In genomic region chr17:9023389-9024210, GRCh38 we compare ENCODE assay signal across 11 cellular contexts. TPM values are rescaled to one million over a fixed set of nuclear protein-coding genes. Genes with fewer than 3 reads are reported as not detected.
DNase-seq lines count a peak whose midpoint lies in the region; ATAC-seq and TF ChIP-seq lines count a peak whose summit lies in the region.
"Had no signal": no experiment of that assay in that cellular context is flagged by ENCODE, and none has a peak within 500 bp of the region (broad histone marks: within the 10 kb centered on the region; RNA-seq: fewer than 3 reads in every experiment).

No MANE protein-coding gene starts in this region.

- POLR2A ChIA-PET in activated CD4-positive, alpha-beta memory T cell treated with anti-CD3 and anti-CD28 coated beads, Interleukin-2, amount 10 ng/mL, durations not matched to agents 7 days and 5 days (lab: Charles Lee), result interaction anchor here (0.8 kb wide), 1 partner anchor 259 kb away, joined by 3 read pairs; no protein-coding TSS in a partner anchor
- POLR2A ChIA-PET in activated CD4-positive, alpha-beta memory T cell treated with anti-CD3 and anti-CD28 coated beads for 36 hours (lab: Charles Lee), result no interaction called here

- intact Hi-C loops in activated CD4-positive, alpha-beta memory T cell treated with anti-CD3 and anti-CD28 coated beads for 36 hours (cut with micrococcal nuclease), result no loop called here
- intact Hi-C loops in mammary epithelial cell (cut with micrococcal nuclease) (no loop called here), stomach (cut with DNase I; ENCODE audit: low total_unique reads) (no loop called here)

- H2AK5ac ChIP-seq in mesenchymal stem cell (ENCODE audit: low read length, severe bottlenecking), result no peak overlapping the region

- H3K4ac ChIP-seq in mesenchymal stem cell (ENCODE audit: low read depth in 1 of 2, low read length in 2 of 2), result no peak overlapping the region

- no peak overlapping the region for H2BK5ac ChIP-seq in mesenchymal stem cell (ENCODE audit: low read depth, low read length, poor library complexity, severe bottlenecking)

- H3K4me1 Mint-ChIP-seq in activated CD4-positive, alpha-beta memory T cell treated with anti-CD3 and anti-CD28 coated beads, Interleukin-2, amount 10 ng/mL, durations not matched to agents 7 days and 5 days, result peaks cover 4% of the 10 kb centered on the region
- H3K4me1 Mint-ChIP-seq in activated CD4-positive, alpha-beta memory T cell treated with anti-CD3 and anti-CD28 coated beads for 36 hours (ENCODE audit: low read depth), result peaks cover 10% of the 10 kb centered on the region

- H4K91ac ChIP-seq in mesenchymal stem cell (ENCODE audit: low read length), result no peak overlapping the region

- H3K14ac ChIP-seq in mesenchymal stem cell (ENCODE audit: low read length in 2 of 2), result no peak overlapping the region

- in situ Hi-C loops in mammary epithelial cell (cut with MboI; ENCODE audit: low sequenced_read_pairs in 2 of 2), result no loop called here

- no peak overlapping the region for H3K4me3 ChIP-seq in mammary epithelial cell (replicated peaks in 1 of 3; ENCODE audit: insufficient read depth in 1 of 3, low read depth in 2 of 3, low read length in 3 of 3)
- H3K4me3 ChIP-seq in mesenchymal stem cell (ENCODE audit: insufficient read depth in 1 of 2, low read depth in 1 of 2, low read length in 2 of 2), result peak overlapping the region in 1 of 2 experiments; percentile 9
- peak overlapping the region; percentile 57 to 84 (median 68) for H3K4me3 ChIP-seq in stomach

- H3K79me2 ChIP-seq in mammary epithelial cell (ENCODE audit: insufficient read depth, low read length), result peaks cover 11% of the 10 kb centered on the region

- no peaks in the 10 kb centered on the region for H3K79me1 ChIP-seq in mesenchymal stem cell (replicated peaks; ENCODE audit: low read length, poor library complexity, severe bottlenecking)

- H3K4me1 ChIP-seq in mammary epithelial cell (ENCODE audit: insufficient read depth, low read length), result peaks cover 20% of the 10 kb centered on the region
- peaks cover 22% of the 10 kb centered on the region for H3K4me1 ChIP-seq in mesenchymal stem cell (ENCODE audit: control insufficient read depth, insufficient read depth, low read depth, low read length)
- peaks cover 24 to 48% (median 36%) of the 10 kb centered on the region in 4 donors for H3K4me1 ChIP-seq in stomach

- H3K27me3 ChIP-seq in mammary epithelial cell (ENCODE audit: insufficient read depth, low read length), result peaks cover 5% of the 10 kb centered on the region
- peaks cover 57 to 64% of the 10 kb centered on the region in 2 experiments for H3K27me3 ChIP-seq in mesenchymal stem cell (ENCODE audit: control insufficient read depth in 1 of 2, insufficient read depth in 1 of 2, low read length in 2 of 2)
- peaks cover 0 to 57% (median 41%) of the 10 kb centered on the region in 3 donors for H3K27me3 ChIP-seq in stomach

- CTCF ChIA-PET in activated CD4-positive, alpha-beta memory T cell treated with anti-CD3 and anti-CD28 coated beads, Interleukin-2, amount 10 ng/mL, durations not matched to agents 7 days and 5 days (lab: Charles Lee), result no interaction called here
- CTCF ChIA-PET in activated CD4-positive, alpha-beta memory T cell treated with anti-CD3 and anti-CD28 coated beads for 36 hours (lab: Charles Lee), result interaction anchor here (0.7 to 1.0 kb wide), 3 partner anchors 10 to 29 kb away, joined by 3 to 4 read pairs (median 4); no protein-coding TSS in a partner anchor
- CTCF ChIA-PET in mammary epithelial cell (lab: Charles Lee; ENCODE audit: low non-redundant PET), result no interaction called here

- H3K4me2 ChIP-seq in mammary epithelial cell (ENCODE audit: insufficient read depth, low read depth, low read length), result peak overlapping the region; percentile 89
- peak overlapping the region; percentile 17 for H3K4me2 ChIP-seq in mesenchymal stem cell (ENCODE audit: low read length, poor library complexity, severe bottlenecking)

- DNase-seq in activated CD4-positive, alpha-beta memory T cell treated with anti-CD3 and anti-CD28 coated beads, Interleukin-2, amount 10 ng/mL, durations not matched to agents 7 days and 5 days, result no peak
- DNase-seq in activated CD4-positive, alpha-beta memory T cell treated with anti-CD3 and anti-CD28 coated beads for 36 hours, result no peak
- DNase-seq in mammary epithelial cell (no peak), mesenchymal stem cell (no peak), stomach (no peak), NCI-H1417 treated with DMSO at 0.1 percent for 48 hours (lab: John Stamatoyannopoulos, UW) (no peak)
- no peak for DNase-seq in activated CD4-positive, CD25-positive, alpha-beta regulatory T cell treated with anti-CD3 and anti-CD28 coated beads, Interleukin-2, amount 50 U/mL, for 72 hours
- DNase-seq: effector CD8-positive, alpha-beta T cell; GF-D8; SHP77 had no signal

- ATAC-seq in GM21737 (IDR thresholded peaks at IDR 0.05; ENCODE audit: unreplicated experiment), result no peak

- H3K9me3 Mint-ChIP-seq in activated CD4-positive, alpha-beta memory T cell treated with anti-CD3 and anti-CD28 coated beads, Interleukin-2, amount 10 ng/mL, durations not matched to agents 7 days and 5 days, result no peaks in the 10 kb centered on the region
- no peaks in the 10 kb centered on the region for H3K9me3 Mint-ChIP-seq in activated CD4-positive, alpha-beta memory T cell treated with anti-CD3 and anti-CD28 coated beads for 36 hours

- peaks cover 63% of the 10 kb centered on the region for H3K27me3 Mint-ChIP-seq in activated CD4-positive, alpha-beta memory T cell treated with anti-CD3 and anti-CD28 coated beads, Interleukin-2, amount 10 ng/mL, durations not matched to agents 7 days and 5 days
- H3K27me3 Mint-ChIP-seq in activated CD4-positive, alpha-beta memory T cell treated with anti-CD3 and anti-CD28 coated beads for 36 hours, result peaks cover 61% of the 10 kb centered on the region

- H2BK12ac ChIP-seq in mesenchymal stem cell (ENCODE audit: low read length in 2 of 2), result no peak overlapping the region

- WGBS in mammary epithelial cell (ENCODE audit: low coverage, missing lambda C conversion rate), result 93% methylated on average over 16 of the region's 49 CpGs
- 3% methylated on average over 37 of the region's 49 CpGs for WGBS in mesenchymal stem cell
- 22 to 61% (median 35%) methylated on average over 17 to 49 of the region's 49 CpGs for WGBS in stomach, 5 donors

- TF ChIP-seq EP300 in stomach (IDR thresholded peaks at IDR 0.05), result no peak

- H2BK15ac ChIP-seq in mesenchymal stem cell (ENCODE audit: low read depth, poor library complexity, severe bottlenecking), result no peak overlapping the region

- no peak overlapping the region for H3K9ac ChIP-seq in mammary epithelial cell (ENCODE audit: insufficient read depth, low read length)
- no peak overlapping the region for H3K9ac ChIP-seq in mesenchymal stem cell (ENCODE audit: low read length)

- peaks cover 3% of the 10 kb centered on the region for H3K36me3 Mint-ChIP-seq in activated CD4-positive, alpha-beta memory T cell treated with anti-CD3 and anti-CD28 coated beads, Interleukin-2, amount 10 ng/mL, durations not matched to agents 7 days and 5 days (ENCODE audit: low read depth)
- H3K36me3 Mint-ChIP-seq in activated CD4-positive, alpha-beta memory T cell treated with anti-CD3 and anti-CD28 coated beads for 36 hours, result no peaks in the 10 kb centered on the region

- no peaks in the 10 kb centered on the region for H3K9me3 ChIP-seq in mammary epithelial cell (replicated peaks; ENCODE audit: insufficient read depth, low read length)
- H3K9me3 ChIP-seq in mesenchymal stem cell (ENCODE audit: control insufficient read depth, low read length), result no peaks in the 10 kb centered on the region
- H3K9me3 ChIP-seq in stomach, result no peaks in the 10 kb centered on the region

- H3K18ac ChIP-seq in mesenchymal stem cell (ENCODE audit: low read depth in 1 of 2, low read length in 2 of 2), result no peak overlapping the region

- H3K36me3 ChIP-seq in mammary epithelial cell (ENCODE audit: insufficient read depth, low read length) (no peaks in the 10 kb centered on the region), mesenchymal stem cell (ENCODE audit: control insufficient read depth in 1 of 2, insufficient read depth in 2 of 2, low read depth in 1 of 2, low read length in 2 of 2) (no peaks in the 10 kb centered on the region), stomach (no peaks in the 10 kb centered on the region)

- H4K8ac ChIP-seq in mesenchymal stem cell (ENCODE audit: low read length), result no peak overlapping the region

- no peak for TF ChIP-seq POLR2A in stomach (IDR thresholded peaks at IDR 0.05)

- no peak overlapping the region for H2BK120ac ChIP-seq in mesenchymal stem cell (ENCODE audit: low read depth, low read length)

- dilution Hi-C loops in mammary epithelial cell (cut with HindIII; ENCODE audit: low sequenced_read_pairs), result no loop called here

- peaks cover 4% of the 10 kb centered on the region for H4K20me1 ChIP-seq in mammary epithelial cell (ENCODE audit: insufficient read depth, low read length)

- BruUV-seq in mammary epithelial cell (replicated peaks; lab: Mats Ljungman, UMichigan), result no TSS peak

- peak overlapping the region; percentile 27 for H3K4me3 Mint-ChIP-seq in activated CD4-positive, alpha-beta memory T cell treated with anti-CD3 and anti-CD28 coated beads, Interleukin-2, amount 10 ng/mL, durations not matched to agents 7 days and 5 days
- no peak overlapping the region for H3K4me3 Mint-ChIP-seq in activated CD4-positive, alpha-beta memory T cell treated with anti-CD3 and anti-CD28 coated beads for 36 hours

- no peak for TF ChIP-seq CTCF in mammary epithelial cell (conservative IDR thresholded peaks at IDR 0.05 in 1 of 2, IDR thresholded peaks at IDR 0.05 in 1 of 2; ENCODE audit: extremely low read depth in 1 of 2, insufficient read depth in 1 of 2, low read depth in 1 of 2, low read length in 2 of 2)
- no peak for TF ChIP-seq CTCF in stomach (IDR thresholded peaks at IDR 0.05)

- no peak overlapping the region for H2AFZ ChIP-seq in mammary epithelial cell (ENCODE audit: low read depth, low read length)
- H2AFZ ChIP-seq in mesenchymal stem cell (ENCODE audit: low read depth, low read length), result no peak overlapping the region

- H3K27ac ChIP-seq in mammary epithelial cell (ENCODE audit: insufficient read depth, low read depth, low read length) (no peak overlapping the region), mesenchymal stem cell (ENCODE audit: low read length, poor library complexity, severe bottlenecking) (no peak overlapping the region), stomach (peak overlapping the region in 4 of 5 donors; percentile 1 to 91 (median 42))

- no peak overlapping the region for H3K27ac Mint-ChIP-seq in activated CD4-positive, alpha-beta memory T cell treated with anti-CD3 and anti-CD28 coated beads, Interleukin-2, amount 10 ng/mL, durations not matched to agents 7 days and 5 days
- H3K27ac Mint-ChIP-seq in activated CD4-positive, alpha-beta memory T cell treated with anti-CD3 and anti-CD28 coated beads for 36 hours, result no peak overlapping the region

- H3K23ac ChIP-seq in mesenchymal stem cell (ENCODE audit: low read length in 2 of 2), result no peak overlapping the region

RNA-seq across cellular contexts. Expression of gene NTN1, which starts 2.3 kb away (rescaled TPM):
- total RNA-seq in activated CD4-positive, alpha-beta memory T cell treated with anti-CD3 and anti-CD28 coated beads, Interleukin-2, amount 10 ng/mL, durations not matched to agents 7 days and 5 days, result not detected
- under 1 TPM; 0.29 to 0.31 TPM for total RNA-seq in activated CD4-positive, alpha-beta memory T cell treated with anti-CD3 and anti-CD28 coated beads for 36 hours
- total RNA-seq in mammary epithelial cell (10 to 100 TPM in 1 of 2 donors, 1 to 10 TPM in 1; 5.2 to 18.6 TPM), stomach (10 to 100 TPM in 2 of 5 donors, 1 to 10 TPM in 3; 5.8 to 56.2 (median 9.0) TPM)
- polyA plus RNA-seq in mammary epithelial cell (9.3 TPM), stomach (10 to 100 TPM in 1 of 3 donors, 1 to 10 TPM in 2; 2.9 to 16.6 (median 3.3) TPM)
- polyA minus RNA-seq in mammary epithelial cell, result 6.0 TPM
- 0.14 TPM for polyA plus RNA-seq in mesenchymal stem cell (2013, experiment 1 of 2)
- 0.19 TPM for polyA plus RNA-seq in mesenchymal stem cell (2013, experiment 2 of 2)

RNA-seq across cellular contexts. Expression of gene PIK3R5, which starts 58.1 kb away (rescaled TPM):
- total RNA-seq in activated CD4-positive, alpha-beta memory T cell treated with anti-CD3 and anti-CD28 coated beads, Interleukin-2, amount 10 ng/mL, durations not matched to agents 7 days and 5 days, result 10 to 100 TPM; 50.3 to 52.7 TPM
- 10 to 100 TPM; 20.7 to 22.4 TPM for total RNA-seq in activated CD4-positive, alpha-beta memory T cell treated with anti-CD3 and anti-CD28 coated beads for 36 hours
- under 1 TPM in 1 of 2 donors, not detected in 1; 0.71 TPM for total RNA-seq in mammary epithelial cell
- polyA plus RNA-seq in mammary epithelial cell, result 0.16 TPM
- polyA minus RNA-seq in mammary epithelial cell, result 6.0 TPM
- not detected for polyA plus RNA-seq in mesenchymal stem cell (2013, experiment 1 of 2)
- not detected for polyA plus RNA-seq in mesenchymal stem cell (2013, experiment 2 of 2)
- 10 to 100 TPM in 2 of 5 donors, 1 to 10 TPM in 2, not detected in 1; 5.1 to 29.8 (median 13.2) TPM for total RNA-seq in stomach
- polyA plus RNA-seq in stomach, result 1 to 10 TPM in 2 of 3 donors, under 1 TPM in 1; 0.90 to 3.4 (median 2.9) TPM

Comparison
In these comparisons a context has a peak if more than half of its experiments do, and no peak if none do; other contexts are left out.
1. H3K27ac ChIP-seq: peak in stomach (4 of 5); none in mammary epithelial cell (single experiment) and mesenchymal stem cell (single experiment).
2. H3K4me3 ChIP-seq: peak in stomach (4 of 4); none in mammary epithelial cell (0 of 3).
3. RNA of gene NTN1, which starts 2.3 kb away (total RNA-seq): 5.2 to 18.6 TPM in mammary epithelial cell and 5.8 to 56.2 TPM in stomach; 0.29 to 0.31 TPM in activated CD4-positive, alpha-beta memory T cell treated with anti-CD3 and anti-CD28 coated beads for 36 hours and not detected in activated CD4-positive, alpha-beta memory T cell treated with anti-CD3 and anti-CD28 coated beads, Interleukin-2, amount 10 ng/mL, durations not matched to agents 7 days and 5 days; every median in the first group is over 4 times any median in the second.